8 cellular contexts compared by ENCODE assay signal in genomic region chr10:132448248-132448731, GRCh38. TPM values are rescaled to one million over a fixed set of nuclear protein-coding genes. Genes with fewer than 3 reads are reported as not detected.
DNase-seq lines count a peak whose midpoint lies in the region; TF ChIP-seq lines count a peak whose summit lies in the region.

No MANE protein-coding gene starts in this region.

- H3K36me3 ChIP-seq in KOPT-K1 (ENCODE audit: insufficient read depth, low read length) (no peaks in the 10 kb centered on the region), sigmoid colon (no peaks in the 10 kb centered on the region)

- no peak for TF ChIP-seq CTCF in sigmoid colon (IDR thresholded peaks at IDR 0.05)

- peak in 1 of 2 donors; percentile 47 for TF ChIP-seq POLR2A in sigmoid colon (IDR thresholded peaks at IDR 0.05)

- H3K4me3 ChIP-seq in sigmoid colon, result no peak overlapping the region

- no peaks in the 10 kb centered on the region for H3K27me3 ChIP-seq in sigmoid colon

- DNase-seq in EH (ENCODE audit: low read depth), result peak; percentile 41
- peak; percentile 80 for DNase-seq in activated CD4-positive, alpha-beta T cell treated with anti-CD3 and anti-CD28 coated beads for 48 hours
- DNase-seq in fibroblast of gingiva (ENCODE audit: low read depth), result peak; percentile 84
- no peak for DNase-seq in sigmoid colon
- no peak for DNase-seq in NCI-H524 treated with DMSO at 0.1 percent for 48 hours (lab: John Stamatoyannopoulos, UW)
- no peak for DNase-seq in NCI-H345 treated with DMSO at 0.1 percent for 48 hours (lab: John Stamatoyannopoulos, UW; ENCODE audit: unreplicated experiment)
- DNase-seq in GOT3 (lab: John Stamatoyannopoulos, UW), result no peak

- H3K27ac ChIP-seq in KOPT-K1 (ENCODE audit: low read depth, low read length, poor library complexity, severe bottlenecking), result peak overlapping the region; percentile 97
- H3K27ac ChIP-seq in sigmoid colon, result peak overlapping the region; percentile 61 to 76 (median 71)

- 12 to 43% methylated on average over 15 of the region's 15 CpGs for WGBS in sigmoid colon, 2 donors

- H3K4me1 ChIP-seq in sigmoid colon, result peaks cover 0 to 34% (median 34%) of the 10 kb centered on the region in 4 donors

- TF ChIP-seq EP300 in sigmoid colon (IDR thresholded peaks at IDR 0.05), result no peak

- H3K9me3 ChIP-seq in KOPT-K1 (ENCODE audit: insufficient read depth, low read length, poor library complexity, severe bottlenecking) (no peaks in the 10 kb centered on the region), sigmoid colon (no peaks in the 10 kb centered on the region)

- intact Hi-C loops in sigmoid colon (cut with DNase I), result no loop called here

RNA-seq across cellular contexts. Expression of gene PWWP2B, which starts 51.3 kb away (rescaled TPM):
- total RNA-seq in sigmoid colon, result 10 to 100 TPM in 1 of 4 donors, 1 to 10 TPM in 3; 7.7 to 10.2 (median 9.3) TPM
- 10 to 100 TPM; 27.0 to 50.8 (median 28.2) TPM for polyA plus RNA-seq in sigmoid colon

Comparison
In these comparisons a context has a peak if more than half of its experiments do, and no peak if none do; other contexts are left out.
1. DNase-seq: peak in EH (single experiment), activated CD4-positive, alpha-beta T cell treated with anti-CD3 and anti-CD28 coated beads for 48 hours (single experiment) and fibroblast of gingiva (single experiment); none in sigmoid colon (single experiment), NCI-H524 treated with DMSO at 0.1 percent for 48 hours (single experiment), NCI-H345 treated with DMSO at 0.1 percent for 48 hours (single experiment) and GOT3 (single experiment).